In genomic region chr7:40536406-40536805, GRCh38 we compare ENCODE assay signal across 1 cellular context.
TF ChIP-seq lines count a peak whose summit lies in the region.

No MANE protein-coding gene starts in this region.

TF ChIP-seq in GM12878, 131 proteins besides CTCF, POLR2A, EP300 and RAD21 (continued from another document):
- TF ChIP-seq CUX1 (IDR thresholded peaks at IDR 0.05; ENCODE audit: insufficient replicate concordance, low read depth, low read length) (no peak), PKNOX1 (IDR thresholded peaks at IDR 0.05) (no peak), BCL11A (IDR thresholded peaks at IDR 0.05; ENCODE audit: low read depth, low read length) (no peak), YBX1 (IDR thresholded peaks at IDR 0.05) (no peak), POLR2AphosphoS2 (IDR thresholded peaks at IDR 0.05; ENCODE audit: low read depth, low read length) (no peak), ELK1 (IDR thresholded peaks at IDR 0.05; ENCODE audit: low read depth, low read length) (no peak), SIX5 (IDR thresholded peaks at IDR 0.05; ENCODE audit: low read depth, low read length, severe bottlenecking) (no peak), HSF1 (IDR thresholded peaks at IDR 0.05; ENCODE audit: low read depth, low read length) (no peak), GABPA (IDR thresholded peaks at IDR 0.05; ENCODE audit: low read depth) (no peak), MTA3 (IDR thresholded peaks at IDR 0.05; ENCODE audit: borderline replicate concordance, low read length) (no peak), BRCA1 (IDR thresholded peaks at IDR 0.05; ENCODE audit: low read depth, low read length) (no peak), MYC (IDR thresholded peaks at IDR 0.05; ENCODE audit: insufficient read depth, insufficient read length, insufficient replicate concordance, low read length, severe bottlenecking) (no peak), MAX (IDR thresholded peaks at IDR 0.05; ENCODE audit: low read depth, low read length) (no peak), PRDM15 (CRISPR knock-in tag; IDR thresholded peaks at IDR 0.05) (no peak)
